8 cellular contexts compared by ENCODE assay signal in the genomic region with DNA sequence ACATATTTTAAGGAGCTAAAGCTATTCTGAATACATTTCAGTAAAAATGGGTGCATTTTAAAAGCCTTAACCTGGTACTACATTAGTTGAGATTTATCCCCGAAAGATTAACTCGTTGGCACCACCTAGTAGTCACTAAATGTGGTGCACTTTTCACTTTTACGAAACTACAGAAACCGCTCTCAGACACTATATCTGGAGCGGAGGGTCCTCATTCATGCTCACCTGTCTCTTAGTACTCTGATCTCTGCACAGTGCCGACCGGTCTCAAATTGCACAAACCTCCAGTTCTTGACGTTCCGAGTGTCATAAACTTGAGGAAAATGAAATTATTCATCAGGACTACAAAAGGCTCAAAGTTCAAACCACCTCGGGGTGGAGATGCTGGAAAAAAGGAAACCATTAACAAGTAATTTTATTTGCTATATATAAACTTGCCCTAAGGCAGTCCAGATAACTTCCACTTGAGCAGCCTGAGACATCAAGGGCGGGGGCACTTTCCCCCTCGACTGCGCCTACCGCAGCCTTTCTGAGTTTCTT. TPM values are rescaled to one million over a fixed set of nuclear protein-coding genes. Genes with fewer than 3 reads are reported as not detected.
DNase-seq lines count a peak whose midpoint lies in the region; ATAC-seq, FAIRE-seq and TF ChIP-seq lines count a peak whose summit lies in the region.

No MANE protein-coding gene starts in this region.

- DNase-seq in CD4-positive, alpha-beta memory T cell: peak; percentile 27 to 52 (median 33)
- peak; percentile 60 for DNase-seq in Jurkat, Clone E6-1 (ENCODE audit: low read depth, low spot score)
- DNase-seq in SHP77 treated with DMSO at 0.1 percent for 48 hours (lab: John Stamatoyannopoulos, UW) (peak; percentile 3), keratinocyte (ENCODE audit: low read depth, low spot score) (no peak)
- peak; percentile 19 for DNase-seq in central memory CD4-positive, alpha-beta T cell
- peak; percentile 39 for DNase-seq in stimulated activated CD8-positive, alpha-beta memory T cell treated with anti-CD3 and anti-CD28 coated beads, Interleukin-4, amount 100 ng/mL, for 48 hours

- no peaks in the 10 kb centered on the region for H3K9me1 ChIP-seq in keratinocyte (ENCODE audit: control insufficient read depth, extremely low read depth, insufficient read depth, low read length)

- H3K27me3 ChIP-seq in CD4-positive, alpha-beta memory T cell (ENCODE audit: insufficient read depth, low read length): no peaks in the 10 kb centered on the region
- no peaks in the 10 kb centered on the region for H3K27me3 ChIP-seq in keratinocyte (ENCODE audit: control insufficient read depth, extremely low read depth, insufficient read depth, low read length)

- intact Hi-C loops in CD4-positive, alpha-beta memory T cell (cut with micrococcal nuclease): loop anchor here (1.0 to 5.0 kb wide), 6 partner anchors 8 to 486 kb away; a partner anchor contains a TSS

- H3K9me3 ChIP-seq in CD4-positive, alpha-beta memory T cell (ENCODE audit: control insufficient read depth in 1 of 2, low read length in 2 of 2): no peaks in the 10 kb centered on the region
- no peaks in the 10 kb centered on the region for H3K9me3 ChIP-seq in keratinocyte (ENCODE audit: control insufficient read depth, low read depth, low read length)

- peak; percentile 31 to 61 (median 43) for TF ChIP-seq CTCF in keratinocyte (optimal IDR thresholded peaks at IDR 0.05 in 1 of 3, IDR thresholded peaks at IDR 0.05 in 1 of 3, conservative IDR thresholded peaks at IDR 0.05 in 1 of 3; ENCODE audit: extremely low read depth in 1 of 3, insufficient read depth in 2 of 3, low read length in 3 of 3)

- ATAC-seq in GM18870 (IDR thresholded peaks at IDR 0.05; ENCODE audit: unreplicated experiment) (peak; percentile 27), HG03521 (IDR thresholded peaks at IDR 0.05; ENCODE audit: unreplicated experiment) (no peak)

- no peaks in the 10 kb centered on the region for H3K27me3 Mint-ChIP-seq in CD4-positive, alpha-beta memory T cell

- CTCF ChIA-PET in CD4-positive, alpha-beta memory T cell (lab: Charles Lee; ENCODE audit: partially characterized antibody): interaction anchor here (0.8 to 3.9 kb wide), 5 partner anchors 8 to 91 kb away, joined by 3 to 17 read pairs (median 10); a partner anchor contains a TSS

- H3K4me3 Mint-ChIP-seq in CD4-positive, alpha-beta memory T cell: peak overlapping the region; percentile 94 to 97 (median 97)

- peaks cover 14% of the 10 kb centered on the region for H3K79me2 ChIP-seq in keratinocyte (ENCODE audit: control insufficient read depth, insufficient read depth, low read length)

- H3K4me2 ChIP-seq in keratinocyte (ENCODE audit: control insufficient read depth, extremely low read depth, insufficient read depth, low read depth, low read length): peak overlapping the region; percentile 80

- H3K27ac ChIP-seq in CD4-positive, alpha-beta memory T cell (ENCODE audit: low read depth, low read length): peak overlapping the region; percentile 92
- H3K27ac ChIP-seq in keratinocyte (ENCODE audit: control insufficient read depth, insufficient read depth, low read length): peak overlapping the region; percentile 92

- H3K36me3 Mint-ChIP-seq in CD4-positive, alpha-beta memory T cell: peaks cover 2 to 21% of the 10 kb centered on the region in 2 donors

- peaks cover 11 to 37% (median 19%) of the 10 kb centered on the region in 4 donors for H3K4me1 Mint-ChIP-seq in CD4-positive, alpha-beta memory T cell

- peak overlapping the region; percentile 89 to 99 (median 98) for H3K27ac Mint-ChIP-seq in CD4-positive, alpha-beta memory T cell

- peak overlapping the region; percentile 77 for H2AFZ ChIP-seq in keratinocyte (ENCODE audit: control insufficient read depth, low read length)

- dilution Hi-C loops in keratinocyte (cut with MboI; ENCODE audit: extremely low pct_ligation_motif_present, low sequenced_read_pairs): no loop called here

- H3K9ac ChIP-seq in keratinocyte (ENCODE audit: control insufficient read depth, extremely low read depth, insufficient read depth, low read length): peak overlapping the region; percentile 94

- peaks cover 6% of the 10 kb centered on the region for H3K36me3 ChIP-seq in CD4-positive, alpha-beta memory T cell (ENCODE audit: insufficient read depth, low read length)
- H3K36me3 ChIP-seq in keratinocyte (ENCODE audit: control insufficient read depth in 2 of 2, extremely low read depth in 1 of 2, insufficient read depth in 2 of 2, low read length in 2 of 2): peaks cover 2 to 3% of the 10 kb centered on the region in 2 experiments

- no peak for FAIRE-seq in keratinocyte (lab: Jason Lieb, UNC)

- H3K4me1 ChIP-seq in CD4-positive, alpha-beta memory T cell (ENCODE audit: insufficient read depth, low read length): peaks cover 18% of the 10 kb centered on the region
- peaks cover 9% of the 10 kb centered on the region for H3K4me1 ChIP-seq in keratinocyte (ENCODE audit: control insufficient read depth, extremely low read depth, insufficient read depth, low read length)

- H3K9me3 Mint-ChIP-seq in CD4-positive, alpha-beta memory T cell: no peaks in the 10 kb centered on the region

- H3K4me3 ChIP-seq in CD4-positive, alpha-beta memory T cell (ENCODE audit: low read length in 2 of 2): peak overlapping the region; percentile 91 to 100
- peak overlapping the region; percentile 77 for H3K4me3 ChIP-seq in Jurkat, Clone E6-1 (ENCODE audit: low read length)
- peak overlapping the region; percentile 70 to 98 (median 77) for H3K4me3 ChIP-seq in keratinocyte (ENCODE audit: control insufficient read depth in 2 of 3, extremely low read depth in 1 of 3, insufficient read depth in 2 of 3, low read depth in 1 of 3, low read length in 3 of 3)

- H4K20me1 ChIP-seq in keratinocyte (ENCODE audit: control insufficient read depth, extremely low read depth, insufficient read depth, low read length): no peaks in the 10 kb centered on the region

- POLR2A ChIA-PET in CD4-positive, alpha-beta memory T cell (lab: Charles Lee; ENCODE audit: partially characterized antibody): interaction anchor here (0.9 to 2.3 kb wide), 5 partner anchors 7 to 158 kb away, joined by 3 to 12 read pairs (median 4); a partner anchor contains a TSS

RNA-seq across cellular contexts. Expression of a gene that starts 0.7 kb away (rescaled TPM):
- 10 to 100 TPM; 34.0 to 34.8 TPM for total RNA-seq in CD4-positive, alpha-beta memory T cell
- 10 to 100 TPM; 25.7 to 39.3 TPM for polyA plus RNA-seq in CD4-positive, alpha-beta memory T cell
- polyA plus RNA-seq in Jurkat, Clone E6-1 (2012; ENCODE audit: insufficient read depth, insufficient read length): 35.7 TPM
- 15.2 to 22.5 TPM (median 21.9 TPM) in 3 replicates for polyA plus RNA-seq in keratinocyte
- 122 TPM for polyA plus RNA-seq in keratinocyte (2011; ENCODE audit: low read depth)
- polyA plus RNA-seq in keratinocyte (2011; cell fraction: cytosol; rRNA removed): 17.4 and 29.2 TPM in 2 replicates
- 8.3 and 12.0 TPM in 2 replicates for polyA plus RNA-seq in keratinocyte (2011; cell fraction: nucleus; rRNA removed)
- 25.1 and 38.4 TPM in 2 replicates for polyA plus RNA-seq in keratinocyte (2012; ENCODE audit: low replicate concordance)
- 5.8 to 19.2 TPM (median 8.9 TPM) in 3 replicates for polyA minus RNA-seq in keratinocyte
- polyA minus RNA-seq in keratinocyte (2011; cell fraction: cytosol; rRNA and poly(A)+ RNA removed): 8.1 TPM
- polyA minus RNA-seq in keratinocyte (2011; cell fraction: nucleus; rRNA and poly(A)+ RNA removed): 5.9 and 10.9 TPM in 2 replicates

RNA-seq across cellular contexts. Expression of a gene that starts 0.8 kb away (rescaled TPM):
- total RNA-seq in CD4-positive, alpha-beta memory T cell: 1 to 10 TPM; 6.1 to 6.7 TPM
- polyA plus RNA-seq in CD4-positive, alpha-beta memory T cell: 1 to 10 TPM in 1 of 2 donors, under 1 TPM in 1; 0.57 to 6.3 TPM
- 11.8 TPM for polyA plus RNA-seq in Jurkat, Clone E6-1 (2012; ENCODE audit: insufficient read depth, insufficient read length)
- polyA plus RNA-seq in keratinocyte: 11.7 to 16.3 TPM (median 16.2 TPM) in 3 replicates
- 7.0 TPM for polyA plus RNA-seq in keratinocyte (2011; ENCODE audit: low read depth)
- polyA plus RNA-seq in keratinocyte (2011; cell fraction: cytosol; rRNA removed): 11.5 and 18.5 TPM in 2 replicates
- polyA plus RNA-seq in keratinocyte (2011; cell fraction: nucleus; rRNA removed): 13.6 and 14.4 TPM in 2 replicates
- 10.8 and 11.9 TPM in 2 replicates for polyA plus RNA-seq in keratinocyte (2012; ENCODE audit: low replicate concordance)
- 5.8 to 9.3 TPM (median 7.4 TPM) in 3 replicates for polyA minus RNA-seq in keratinocyte
- polyA minus RNA-seq in keratinocyte (2011; cell fraction: cytosol; rRNA and poly(A)+ RNA removed): 10.0 TPM
- 8.1 and 17.9 TPM in 2 replicates for polyA minus RNA-seq in keratinocyte (2011; cell fraction: nucleus; rRNA and poly(A)+ RNA removed)

RNA-seq across cellular contexts. Expression of a gene that starts 32.4 kb away (rescaled TPM):
- total RNA-seq in CD4-positive, alpha-beta memory T cell: 1 to 10 TPM; 6.3 to 9.1 TPM
- polyA plus RNA-seq in CD4-positive, alpha-beta memory T cell: 10 to 100 TPM in 1 of 2 donors, 1 to 10 TPM in 1; 10.0 to 10.1 TPM
- 41.5 TPM for polyA plus RNA-seq in Jurkat, Clone E6-1 (2012; ENCODE audit: insufficient read depth, insufficient read length)
- polyA plus RNA-seq in keratinocyte: 92.3 to 149 TPM (median 93.3 TPM) in 3 replicates
- polyA plus RNA-seq in keratinocyte (2011; ENCODE audit: low read depth): 96.7 TPM
- 70.9 and 118 TPM in 2 replicates for polyA plus RNA-seq in keratinocyte (2011; cell fraction: cytosol; rRNA removed)
- 34.7 and 38.3 TPM in 2 replicates for polyA plus RNA-seq in keratinocyte (2011; cell fraction: nucleus; rRNA removed)
- polyA plus RNA-seq in keratinocyte (2012; ENCODE audit: low replicate concordance): 108 and 142 TPM in 2 replicates
- polyA minus RNA-seq in keratinocyte: 84.4 to 135 TPM (median 92.0 TPM) in 3 replicates
- 118 TPM for polyA minus RNA-seq in keratinocyte (2011; cell fraction: cytosol; rRNA and poly(A)+ RNA removed)
- polyA minus RNA-seq in keratinocyte (2011; cell fraction: nucleus; rRNA and poly(A)+ RNA removed): 11.9 and 21.5 TPM in 2 replicates

RNA-seq across cellular contexts. Expression of a gene that starts 54.6 kb away (rescaled TPM):
- total RNA-seq in CD4-positive, alpha-beta memory T cell: not detected
- not detected for polyA plus RNA-seq in CD4-positive, alpha-beta memory T cell
- polyA plus RNA-seq in Jurkat, Clone E6-1 (2012; ENCODE audit: insufficient read depth, insufficient read length): not detected
- polyA plus RNA-seq in keratinocyte: 1.1 to 2.1 TPM (median 1.6 TPM) in 3 replicates
- polyA plus RNA-seq in keratinocyte (2011; ENCODE audit: low read depth): 4.5 TPM
- 1.5 and 1.9 TPM in 2 replicates for polyA plus RNA-seq in keratinocyte (2011; cell fraction: cytosol; rRNA removed)
- 0.34 and 0.40 TPM in 2 replicates for polyA plus RNA-seq in keratinocyte (2011; cell fraction: nucleus; rRNA removed)
- polyA plus RNA-seq in keratinocyte (2012; ENCODE audit: low replicate concordance): 1.9 and 6.2 TPM in 2 replicates
- 0.54 to 0.79 TPM in 2 of 3 replicates, not detected in the other for polyA minus RNA-seq in keratinocyte
- polyA minus RNA-seq in keratinocyte (2011; cell fraction: cytosol; rRNA and poly(A)+ RNA removed): not detected
- polyA minus RNA-seq in keratinocyte (2011; cell fraction: nucleus; rRNA and poly(A)+ RNA removed): not detected in 2 replicates
